In the genomic region with DNA sequence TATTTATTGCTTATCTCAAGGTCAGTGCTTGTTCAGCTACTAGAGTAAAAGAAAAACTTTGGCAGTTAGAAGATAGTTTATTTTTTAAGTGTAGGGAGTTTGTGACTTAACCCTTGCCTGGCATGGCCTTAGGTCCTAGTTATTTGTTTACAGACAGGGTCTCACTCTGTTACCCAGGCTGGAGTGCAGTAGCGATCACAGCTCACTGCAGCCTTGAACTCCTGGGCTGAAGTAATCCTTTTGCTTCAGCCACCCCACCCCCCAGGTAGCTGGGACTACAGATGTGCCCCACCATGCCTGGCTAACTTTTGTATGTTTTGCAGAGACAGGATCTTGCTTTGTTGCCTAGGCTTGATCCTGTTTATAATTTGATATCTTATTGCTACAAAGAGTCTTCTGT, we compare ENCODE assay signal across 12 cellular contexts.
A peak's percentile ranks its signal among the peaks of the same experiment; 100 is the strongest.
DNase-seq lines count a peak whose midpoint lies in the region; ATAC-seq and TF ChIP-seq lines count a peak whose summit lies in the region.
"Had no signal": no experiment of that assay in that cellular context is flagged by ENCODE, and none has a peak within 500 bp of the region (broad histone marks: within the 10 kb centered on the region; RNA-seq: fewer than 3 reads in every experiment).

No MANE protein-coding gene starts in this region.

- H3K27ac ChIP-seq in RWPE2 (ENCODE audit: poor library complexity, severe bottlenecking) = peak overlapping the region; percentile 92
- H3K27ac ChIP-seq: coronary artery had no signal

- H3K4me3 ChIP-seq in RWPE2 (ENCODE audit: severe bottlenecking) (no peak overlapping the region), fibroblast of pulmonary artery (replicated peaks; ENCODE audit: low read depth, low read length) (no peak overlapping the region)
- H3K4me3 ChIP-seq: coronary artery had no signal

- peaks cover 35% of the 10 kb centered on the region for H3K4me1 ChIP-seq in RWPE2 (ENCODE audit: insufficient read depth, poor library complexity, severe bottlenecking)

- H3K36me3 ChIP-seq in RWPE2 (ENCODE audit: low read depth) = peaks cover 68% of the 10 kb centered on the region

- H3K36me3 Mint-ChIP-seq in T-helper 2 cell treated with Interferon-gamma antibody and Interleukin-4, amounts not matched to agents 5 μg/mL and 100 μg/mL, for 36 hours (ENCODE audit: low read depth) = peaks cover 65% of the 10 kb centered on the region

- no peaks in the 10 kb centered on the region for H3K27me3 Mint-ChIP-seq in T-helper 2 cell treated with Interferon-gamma antibody and Interleukin-4, amounts not matched to agents 5 μg/mL and 100 μg/mL, for 36 hours (ENCODE audit: low read depth)

- H3K4me1 Mint-ChIP-seq in T-helper 2 cell treated with Interferon-gamma antibody and Interleukin-4, amounts not matched to agents 5 μg/mL and 100 μg/mL, for 36 hours (ENCODE audit: low read depth) = peaks cover 37% of the 10 kb centered on the region

- H3K4me3 Mint-ChIP-seq in T-helper 2 cell treated with Interferon-gamma antibody and Interleukin-4, amounts not matched to agents 5 μg/mL and 100 μg/mL, for 36 hours = peak overlapping the region; percentile 16

- ATAC-seq in RWPE2 (ENCODE audit: low read depth) (no peak), GM21390 (IDR thresholded peaks at IDR 0.05; ENCODE audit: unreplicated experiment) (no peak), HG02798 (IDR thresholded peaks at IDR 0.05; ENCODE audit: poor library complexity, unreplicated experiment) (no peak)
- no peak for ATAC-seq in activated CD4-positive, CD25-positive, alpha-beta regulatory T cell treated with anti-CD3 and anti-CD28 coated beads, Interleukin-2, amount 50 U/mL, for 24 hours
- ATAC-seq: left colon had no signal

- H3K27ac Mint-ChIP-seq in T-helper 2 cell treated with Interferon-gamma antibody and Interleukin-4, amounts not matched to agents 5 μg/mL and 100 μg/mL, for 36 hours = no peak overlapping the region

- H3K27me3 ChIP-seq in RWPE2 (ENCODE audit: insufficient read depth, poor library complexity, severe bottlenecking) = no peaks in the 10 kb centered on the region

- peaks cover 21% of the 10 kb centered on the region for H3K9me3 Mint-ChIP-seq in T-helper 2 cell treated with Interferon-gamma antibody and Interleukin-4, amounts not matched to agents 5 μg/mL and 100 μg/mL, for 36 hours

- DNase-seq in T-helper 2 cell treated with Interferon-gamma antibody and Interleukin-4, amounts not matched to agents 5 μg/mL and 100 μg/mL, for 36 hours (ENCODE audit: low spot score) = no peak
- no peak for DNase-seq in T-helper 2 cell
- DNase-seq in RWPE2 (ENCODE audit: low spot score) = no peak
- DNase-seq in fibroblast of pulmonary artery (ENCODE audit: low read depth) = peak; percentile 4
- DNase-seq in NCI-H446 treated with DMSO at 0.1 percent for 48 hours (lab: John Stamatoyannopoulos, UW) = no peak
- DNase-seq: GDM1, left colon, MM.1S had no signal

- TF ChIP-seq CTCF in RWPE2 (IDR thresholded peaks at IDR 0.05; ENCODE audit: poor library complexity, severe bottlenecking) (no peak), fibroblast of pulmonary artery (IDR thresholded peaks at IDR 0.05; ENCODE audit: low read length, missing control alignments) (no peak)

- peaks cover 4% of the 10 kb centered on the region for H3K9me3 ChIP-seq in RWPE2 (ENCODE audit: severe bottlenecking)
